ENCODE assay signal across 9 cellular contexts in the genomic region with DNA sequence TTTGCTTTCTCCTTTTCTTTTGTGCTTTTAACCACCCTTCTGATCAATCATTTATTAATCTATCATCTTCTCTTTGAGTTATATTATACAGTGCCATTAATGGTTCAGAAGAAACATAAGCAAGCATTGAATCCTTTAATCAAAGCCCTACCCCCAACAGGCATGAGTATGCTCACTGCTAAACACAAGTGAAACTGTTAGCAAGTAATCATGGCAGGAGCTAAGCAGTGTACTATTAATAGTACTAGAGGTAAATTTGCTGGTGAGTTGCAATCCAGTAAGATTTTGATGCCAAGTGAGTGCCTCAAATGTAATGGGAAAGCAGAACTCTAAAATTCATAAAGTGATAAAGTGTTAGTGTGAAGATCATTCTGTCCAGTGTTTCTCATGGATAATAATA. TPM values are rescaled to one million over a fixed set of nuclear protein-coding genes. Genes with fewer than 3 reads are reported as not detected.
A peak's percentile ranks its signal among the peaks of the same experiment; 100 is the strongest.
DNase-seq lines count a peak whose midpoint lies in the region; ATAC-seq and TF ChIP-seq lines count a peak whose summit lies in the region.
"Had no signal": no experiment of that assay in that cellular context is flagged by ENCODE, and none has a peak within 500 bp of the region (broad histone marks: within the 10 kb centered on the region; RNA-seq: fewer than 3 reads in every experiment).

No MANE protein-coding gene starts in this region.

- H3K79me2 ChIP-seq in mesendoderm (ENCODE audit: control insufficient read depth, insufficient read depth, low read length), result no peaks in the 10 kb centered on the region

- H2AK9ac ChIP-seq in IMR-90 (replicated peaks; ENCODE audit: low read depth, low read length, poor library complexity), result no peak overlapping the region

- H3K36me3 ChIP-seq in IMR-90 (ENCODE audit: control insufficient read depth, insufficient read depth, low read length) (0 out of 2 replicates have a peak, but pooled peaks cover 1% of the 10 kb centered on the region), right lobe of liver (peaks cover 0 to 6% (median 0%) of the 10 kb centered on the region in 4 donors), mesendoderm (ENCODE audit: control insufficient read depth, insufficient read depth, low read length) (no peaks in the 10 kb centered on the region)

- intact Hi-C loops in IMR-90 (cut with micrococcal nuclease), result no loop called here
- intact Hi-C loops in right lobe of liver (cut with DNase I), result no loop called here

- H4K91ac ChIP-seq in IMR-90 (ENCODE audit: insufficient read depth, low read depth, low read length), result no peak overlapping the region

- CTCF ChIA-PET in IMR-90 (lab: Yijun Ruan, JAX), result no interaction called here

- no peak overlapping the region for H4K5ac ChIP-seq in IMR-90 (ENCODE audit: low read depth, low read length)
- H4K5ac ChIP-seq in mesendoderm (ENCODE audit: low read length), result no peak overlapping the region

- H2BK15ac ChIP-seq in IMR-90 (ENCODE audit: low read depth, low read length) (no peak overlapping the region), mesendoderm (replicated peaks; ENCODE audit: low read depth) (no peak overlapping the region)

- peaks cover 16 to 48% of the 10 kb centered on the region in 2 experiments; a peak in 3 of 4 replicates for H3K79me1 ChIP-seq in IMR-90 (ENCODE audit: low read depth in 1 of 2, low read length in 2 of 2)
- H3K79me1 ChIP-seq in mesendoderm (ENCODE audit: low read length), result no peaks in the 10 kb centered on the region

- H2BK5ac ChIP-seq in IMR-90 (ENCODE audit: low read depth, low read length, poor library complexity, severe bottlenecking) (no peak overlapping the region), mesendoderm (ENCODE audit: low read length) (no peak overlapping the region)

- H3K23ac ChIP-seq in IMR-90 (ENCODE audit: low read depth, low read length), result peak overlapping the region; percentile 81; the same call in 1 of the 2 replicates
- no peak overlapping the region for H3K23ac ChIP-seq in mesendoderm (ENCODE audit: low read length)

- no peak overlapping the region for H2BK20ac ChIP-seq in IMR-90 (ENCODE audit: low read depth, low read length)

- H3K4me3 ChIP-seq in IMR-90 (ENCODE audit: insufficient read depth, low read depth, low read length) (no peak overlapping the region), right lobe of liver (no peak overlapping the region), mesendoderm (ENCODE audit: low read length) (no peak overlapping the region)

- no peaks in the 10 kb centered on the region for H4K20me1 ChIP-seq in IMR-90 (ENCODE audit: insufficient read depth, low read length)

- H2AK5ac ChIP-seq in IMR-90 (ENCODE audit: low read depth, low read length), result no peak overlapping the region
- no peak overlapping the region for H2AK5ac ChIP-seq in mesendoderm (ENCODE audit: low read length)

- POLR2A ChIA-PET in IMR-90 (lab: Charles Lee; ENCODE audit: unreplicated experiment), result no interaction called here

- H3K9me3 ChIP-seq in IMR-90 (ENCODE audit: control insufficient read depth, insufficient read depth, low read length) (no peaks in the 10 kb centered on the region), right lobe of liver (no peaks in the 10 kb centered on the region)

- H4K8ac ChIP-seq in IMR-90 (ENCODE audit: low read depth in 2 of 2, low read length in 2 of 2) (no peak overlapping the region), mesendoderm (ENCODE audit: low read depth, low read length) (no peak overlapping the region)

- H3K9ac ChIP-seq in IMR-90 (ENCODE audit: low read depth, low read length) (0 out of 2 replicates have a peak overlapping the region, but pooled peaks have one; percentile 20), mesendoderm (ENCODE audit: low read length) (no peak overlapping the region)

- no peak overlapping the region for H3K27ac ChIP-seq in IMR-90 (ENCODE audit: insufficient read depth, low read length)
- peak overlapping the region; percentile 53 to 77 (median 57) for H3K27ac ChIP-seq in right lobe of liver
- H3K27ac ChIP-seq in mesendoderm (ENCODE audit: low read depth, low read length), result no peak overlapping the region

- DNase-seq in IMR-90 (peak; percentile 26), right lobe of liver (no peak), mesendoderm (no peak), NCI-H748 treated with DMSO at 0.1 percent for 48 hours (lab: John Stamatoyannopoulos, UW) (no peak), NCI-H446 (lab: John Stamatoyannopoulos, UW) (no peak)
- DNase-seq in effector CD8-positive, alpha-beta T cell (lab: John Stamatoyannopoulos, UW), result no peak
- DNase-seq: KBM-7 had no signal

- H3K18ac ChIP-seq in IMR-90 (ENCODE audit: low read depth, low read length), result no peak overlapping the region
- H3K18ac ChIP-seq in mesendoderm (ENCODE audit: low read length), result no peak overlapping the region

- H3K4me1 ChIP-seq in IMR-90 (ENCODE audit: control insufficient read depth, insufficient read depth, low read length) (peaks cover 15% of the 10 kb centered on the region), right lobe of liver (peaks cover 0 to 57% (median 23%) of the 10 kb centered on the region in 4 donors), mesendoderm (ENCODE audit: control insufficient read depth, low read depth, low read length) (peaks cover 23% of the 10 kb centered on the region)

- no peak for TF ChIP-seq RAD21 in IMR-90 (IDR thresholded peaks at IDR 0.05; ENCODE audit: low read length)

- in situ Hi-C loops in IMR-90 (cut with MboI; ENCODE audit: low sequenced_read_pairs), result loop anchor here (25.0 kb wide), 1 partner anchor 564 kb away; no protein-coding TSS in a partner anchor

- H3K9me1 ChIP-seq in IMR-90 (ENCODE audit: insufficient read depth, low read length), result peaks cover 20% of the 10 kb centered on the region

- no peak overlapping the region for H2BK120ac ChIP-seq in IMR-90 (ENCODE audit: low read depth, low read length)
- H2BK120ac ChIP-seq in mesendoderm (ENCODE audit: low read depth, low read length), result no peak overlapping the region

- dilution Hi-C loops in IMR-90 (cut with HindIII; ENCODE audit: low sequenced_read_pairs, unreplicated experiment), result no loop called here

- TF ChIP-seq CTCF in IMR-90 (conservative IDR thresholded peaks at IDR 0.05; ENCODE audit: low read depth, low read length), result no peak
- no peak for TF ChIP-seq CTCF in right lobe of liver (IDR thresholded peaks at IDR 0.05)

- ATAC-seq in GM18858 (IDR thresholded peaks at IDR 0.05; ENCODE audit: unreplicated experiment) (peak; percentile 48), GM21825 (IDR thresholded peaks at IDR 0.05; ENCODE audit: unreplicated experiment) (peak; percentile 73), IMR-90 (ENCODE audit: low read depth) (no peak), right lobe of liver (peak in 1 of 4 donors; percentile 4)

- H3K27me3 ChIP-seq in IMR-90 (ENCODE audit: control insufficient read depth, insufficient read depth, low read length), result no peaks in the 10 kb centered on the region
- H3K27me3 ChIP-seq in right lobe of liver, result no peaks in the 10 kb centered on the region
- no peaks in the 10 kb centered on the region for H3K27me3 ChIP-seq in mesendoderm (ENCODE audit: insufficient read depth, low read length, poor library complexity)

- TF ChIP-seq POLR2A in IMR-90 (IDR thresholded peaks at IDR 0.05; ENCODE audit: low read depth, low read length) (no peak), right lobe of liver (IDR thresholded peaks at IDR 0.05) (no peak)

- H3K56ac ChIP-seq in IMR-90 (ENCODE audit: extremely low read depth, insufficient read depth, low read length) (no peak overlapping the region), mesendoderm (ENCODE audit: low read length) (no peak overlapping the region)

- H3K4me2 ChIP-seq in IMR-90 (ENCODE audit: low read depth, low read length) (no peak overlapping the region; the same call in 1 of the 2 replicates), mesendoderm (ENCODE audit: low read length) (no peak overlapping the region)

- H3K4ac ChIP-seq in IMR-90 (ENCODE audit: low read depth, low read length) (no peak overlapping the region), mesendoderm (ENCODE audit: low read depth, low read length) (no peak overlapping the region)

- no peak overlapping the region for H3K14ac ChIP-seq in IMR-90 (replicated peaks; ENCODE audit: low read depth, low read length)

- no TSS peak for BruUV-seq in IMR-90 (replicated peaks; lab: Mats Ljungman, UMichigan)

- no peak overlapping the region for H2AFZ ChIP-seq in IMR-90 (replicated peaks; ENCODE audit: low read length, poor library complexity)

TF ChIP-seq in IMR-90, 13 proteins besides CTCF, POLR2A, EP300 and RAD21 (continues in another document):
- TF ChIP-seq FOS (IDR thresholded peaks at IDR 0.05; ENCODE audit: low read depth, low read length), result no peak
- TF ChIP-seq, protein P1, sequence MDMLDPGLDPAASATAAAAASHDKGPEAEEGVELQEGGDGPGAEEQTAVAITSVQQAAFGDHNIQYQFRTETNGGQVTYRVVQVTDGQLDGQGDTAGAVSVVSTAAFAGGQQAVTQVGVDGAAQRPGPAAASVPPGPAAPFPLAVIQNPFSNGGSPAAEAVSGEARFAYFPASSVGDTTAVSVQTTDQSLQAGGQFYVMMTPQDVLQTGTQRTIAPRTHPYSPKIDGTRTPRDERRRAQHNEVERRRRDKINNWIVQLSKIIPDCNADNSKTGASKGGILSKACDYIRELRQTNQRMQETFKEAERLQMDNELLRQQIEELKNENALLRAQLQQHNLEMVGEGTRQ (IDR thresholded peaks at IDR 0.05; ENCODE audit: low read depth, low read length), result no peak
- no peak for TF ChIP-seq CEBPB (IDR thresholded peaks at IDR 0.05; ENCODE audit: low read depth, low read length)
- TF ChIP-seq CHD1 (IDR thresholded peaks at IDR 0.05; ENCODE audit: low read depth, low read length), result no peak
- TF ChIP-seq RFX5 (IDR thresholded peaks at IDR 0.05; ENCODE audit: low read depth, low read length), result no peak
- no peak for TF ChIP-seq MXI1 (IDR thresholded peaks at IDR 0.05; ENCODE audit: borderline replicate concordance, low read depth, low read length)
- no peak for TF ChIP-seq BHLHE40 (IDR thresholded peaks at IDR 0.05; ENCODE audit: low read depth, low read length)
- TF ChIP-seq RCOR1 (IDR thresholded peaks at IDR 0.05; ENCODE audit: insufficient replicate concordance, low read length), result no peak
- TF ChIP-seq, protein P2, sequence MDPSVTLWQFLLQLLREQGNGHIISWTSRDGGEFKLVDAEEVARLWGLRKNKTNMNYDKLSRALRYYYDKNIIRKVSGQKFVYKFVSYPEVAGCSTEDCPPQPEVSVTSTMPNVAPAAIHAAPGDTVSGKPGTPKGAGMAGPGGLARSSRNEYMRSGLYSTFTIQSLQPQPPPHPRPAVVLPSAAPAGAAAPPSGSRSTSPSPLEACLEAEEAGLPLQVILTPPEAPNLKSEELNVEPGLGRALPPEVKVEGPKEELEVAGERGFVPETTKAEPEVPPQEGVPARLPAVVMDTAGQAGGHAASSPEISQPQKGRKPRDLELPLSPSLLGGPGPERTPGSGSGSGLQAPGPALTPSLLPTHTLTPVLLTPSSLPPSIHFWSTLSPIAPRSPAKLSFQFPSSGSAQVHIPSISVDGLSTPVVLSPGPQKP (IDR thresholded peaks at IDR 0.05; ENCODE audit: borderline replicate concordance, low read depth, low read length), result no peak

RNA-seq across cellular contexts. Expression of a gene that starts 57.2 kb away (rescaled TPM):
- 22.2 and 24.6 TPM in 2 replicates for total RNA-seq in IMR-90 (2012; rRNA removed)
- 3.9 and 4.7 TPM in 2 replicates for polyA plus RNA-seq in IMR-90 (2012; rRNA removed)
- 1.6 and 2.5 TPM in 2 replicates for polyA plus RNA-seq in IMR-90 (2012; cell fraction: cytosol; rRNA removed)
- polyA plus RNA-seq in IMR-90 (2012; cell fraction: nucleus; rRNA removed; ENCODE audit: low replicate concordance), result 1.7 and 5.1 TPM in 2 replicates
- total RNA-seq in right lobe of liver, result 10 to 100 TPM; 34.2 to 67.4 (median 37.8) TPM
- polyA plus RNA-seq in mesendoderm (2013, experiment 1 of 2), result 5.1 TPM
- 4.9 TPM for polyA plus RNA-seq in mesendoderm (2013, experiment 2 of 2)

Comparison
In these comparisons a context has a peak if more than half of its experiments do, and no peak if none do; other contexts are left out.
1. H3K27ac ChIP-seq: peak in right lobe of liver (3 of 3); none in IMR-90 (single experiment) and mesendoderm (single experiment).